23 cellular contexts compared by ENCODE assay signal in the genomic region with DNA sequence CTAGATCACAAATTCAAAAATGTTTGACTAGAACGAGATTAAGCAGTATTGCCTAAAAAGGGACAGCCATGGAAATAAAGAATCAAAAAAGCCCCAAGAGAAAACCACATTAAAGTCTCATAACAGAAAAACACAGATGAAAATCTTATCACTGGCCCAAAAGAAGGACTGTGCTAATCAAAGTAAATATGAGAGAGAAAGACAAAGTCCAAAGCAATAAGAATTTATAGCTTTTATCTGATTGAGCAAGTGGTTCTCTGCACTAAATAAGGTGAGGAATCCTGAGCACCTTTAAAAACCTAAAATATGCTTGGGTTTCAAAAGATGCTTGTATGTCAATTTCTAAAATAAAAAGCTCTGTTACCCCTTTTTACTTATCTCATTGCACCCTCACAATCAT.
"Had no signal": no experiment of that assay in that cellular context is flagged by ENCODE, and none has a peak within 500 bp of the region (broad histone marks: within the 10 kb centered on the region; RNA-seq: fewer than 3 reads in every experiment).

No MANE protein-coding gene starts in this region.

- H3K27ac ChIP-seq: KMS-11, PC-9, Peyer's patch, SJSA1, SK-N-MC had no signal

- H3K27me3 ChIP-seq: Peyer's patch, SJSA1 had no signal

- H3K4me1 ChIP-seq: SJSA1 had no signal

- ATAC-seq: K562 had no signal

- H3K36me3 ChIP-seq: Peyer's patch, SJSA1 had no signal

- H3K4me3 ChIP-seq: K562, PC-9, Peyer's patch, SJSA1, SK-N-MC had no signal

- H3K9me3 ChIP-seq: Peyer's patch, SJSA1 had no signal

- H3K4me2 ChIP-seq: KMS-11, PC-9 had no signal

- H3K9ac ChIP-seq: KMS-11 had no signal

- H2AFZ ChIP-seq: PC-9 had no signal

- DNase-seq: Kasumi-1, MM.1S, NCI-H1092 treated with DMSO at 0.1 percent for 48 hours, NCI-H1436, NCI-H187, NCI-H2029, NCI-H2081 treated with DMSO at 0.1 percent for 48 hours, NCI-H2171, NCI-H226, NCI-H446, NCI-H510A, NCI-H524 treated with DMSO at 0.1 percent for 48 hours, NCI-H69, NCI-H774, PC-9, Peyer's patch, Right ventricle myocardium superior, RPMI8226, SIG-M5 had no signal
